8 cellular contexts compared by ENCODE assay signal in the genomic region with DNA sequence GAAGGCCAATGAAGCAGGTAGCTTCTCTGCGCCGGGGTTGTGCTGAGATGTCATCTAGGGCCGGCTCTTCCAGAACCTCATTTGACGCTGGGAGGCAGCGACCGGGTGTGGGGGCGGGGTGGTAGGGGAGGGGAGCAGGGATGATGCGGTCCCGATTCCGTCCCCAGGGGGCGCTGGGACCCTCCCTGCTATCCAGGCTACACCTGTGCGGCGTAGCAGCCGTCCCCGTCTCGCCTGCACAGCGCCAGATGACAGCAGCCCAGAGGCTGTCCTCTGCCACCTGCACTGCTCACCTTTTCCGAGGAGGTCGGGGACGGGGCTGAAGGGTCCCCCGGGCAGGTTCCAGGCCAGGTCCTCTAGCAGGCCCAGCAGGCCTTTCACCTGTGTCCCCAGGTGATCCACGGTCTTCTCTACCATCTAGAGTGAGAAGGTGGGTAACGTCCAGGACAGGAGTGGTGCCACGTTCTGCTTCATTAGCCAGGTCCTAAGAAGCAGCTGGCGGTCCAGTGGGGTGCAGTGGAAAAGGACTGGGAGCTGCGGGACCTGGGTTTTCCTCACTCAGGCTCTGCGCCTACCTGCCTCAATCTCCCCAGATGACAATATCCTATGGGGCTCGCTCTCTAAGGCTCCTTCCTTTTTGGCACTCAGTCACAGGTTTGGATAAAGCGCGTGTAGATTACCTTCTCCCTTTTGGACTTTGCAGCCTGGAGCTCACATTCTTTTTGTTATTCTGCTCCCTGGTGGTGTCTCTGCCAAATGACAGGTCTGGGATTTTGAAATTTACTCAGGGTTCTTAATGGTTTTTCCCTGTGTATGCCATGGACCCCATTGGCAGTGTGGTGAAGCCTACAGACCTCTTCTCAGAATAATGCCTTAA. TPM values are rescaled to one million over a fixed set of nuclear protein-coding genes. Genes with fewer than 3 reads are reported as not detected.
DNase-seq lines count a peak whose midpoint lies in the region; ATAC-seq and TF ChIP-seq lines count a peak whose summit lies in the region.

No MANE protein-coding gene starts in this region.

- H3K79me2 ChIP-seq in mammary epithelial cell (ENCODE audit: insufficient read depth, low read length), result no peaks in the 10 kb centered on the region

- H3K9me3 ChIP-seq in NT2/D1 (ENCODE audit: insufficient read depth, low read length), result peaks cover 8% of the 10 kb centered on the region
- no peaks in the 10 kb centered on the region for H3K9me3 ChIP-seq in mammary epithelial cell (replicated peaks; ENCODE audit: insufficient read depth, low read length)
- peaks cover 0 to 6% (median 5%) of the 10 kb centered on the region in 3 donors for H3K9me3 ChIP-seq in tibial artery

- CTCF ChIA-PET in mammary epithelial cell (lab: Charles Lee; ENCODE audit: low non-redundant PET), result interaction anchor here (0.6 to 0.8 kb wide), 4 partner anchors 13 to 1245 kb away, joined by 3 to 5 read pairs (median 3); no protein-coding TSS in a partner anchor

- H3K4me2 ChIP-seq in mammary epithelial cell (ENCODE audit: insufficient read depth, low read depth, low read length), result peak overlapping the region; percentile 52

- intact Hi-C loops in mammary epithelial cell (cut with micrococcal nuclease), result loop anchor here (2.0 to 10.0 kb wide), 5 partner anchors 409 to 1861 kb away; no protein-coding TSS in a partner anchor
- intact Hi-C loops in left colon (cut with DNase I, micrococcal nuclease), result no loop called here
- intact Hi-C loops in tibial artery (cut with DNase I; ENCODE audit: low total_unique reads), result loop anchor here (10.0 kb wide), 1 partner anchor 411 kb away; no protein-coding TSS in a partner anchor

- dilution Hi-C loops in mammary epithelial cell (cut with HindIII; ENCODE audit: low sequenced_read_pairs), result no loop called here

- peak overlapping the region; percentile 37 for H3K9ac ChIP-seq in NT2/D1 (ENCODE audit: insufficient read length, low read depth)
- no peak overlapping the region for H3K9ac ChIP-seq in mammary epithelial cell (ENCODE audit: insufficient read depth, low read length)

- no peak overlapping the region for H3K27ac ChIP-seq in mammary epithelial cell (ENCODE audit: insufficient read depth, low read depth, low read length)
- no peak overlapping the region for H3K27ac ChIP-seq in tibial artery

- 11% methylated on average over 9 of the region's 30 CpGs for WGBS in mammary epithelial cell (ENCODE audit: low coverage, missing lambda C conversion rate)

- H4K20me1 ChIP-seq in mammary epithelial cell (ENCODE audit: insufficient read depth, low read length), result no peaks in the 10 kb centered on the region

- TF ChIP-seq CTCF in mammary epithelial cell (conservative IDR thresholded peaks at IDR 0.05 in 1 of 2, IDR thresholded peaks at IDR 0.05 in 1 of 2; ENCODE audit: extremely low read depth in 1 of 2, insufficient read depth in 1 of 2, low read depth in 1 of 2, low read length in 2 of 2) (peak; percentile 53 to 56), tibial artery (IDR thresholded peaks at IDR 0.05) (peak; percentile 32 to 41)

- BruUV-seq in mammary epithelial cell (replicated peaks; lab: Mats Ljungman, UMichigan), result no TSS peak

- H3K4me3 ChIP-seq in NT2/D1 (ENCODE audit: insufficient read length, low read depth) (peak overlapping the region; percentile 38), mammary epithelial cell (replicated peaks in 1 of 3; ENCODE audit: insufficient read depth in 1 of 3, low read depth in 2 of 3, low read length in 3 of 3) (no peak overlapping the region), tibial artery (no peak overlapping the region)

- H3K27me3 ChIP-seq in NT2/D1 (ENCODE audit: insufficient read depth, insufficient read length) (peaks cover 20% of the 10 kb centered on the region), mammary epithelial cell (ENCODE audit: insufficient read depth, low read length) (peaks cover 6% of the 10 kb centered on the region), tibial artery (peaks cover 0 to 17% of the 10 kb centered on the region in 2 donors)

- H3K36me3 ChIP-seq in NT2/D1 (ENCODE audit: insufficient read depth, insufficient read length, low read length), result no peaks in the 10 kb centered on the region
- H3K36me3 ChIP-seq in mammary epithelial cell (ENCODE audit: insufficient read depth, low read length), result no peaks in the 10 kb centered on the region
- no peaks in the 10 kb centered on the region for H3K36me3 ChIP-seq in tibial artery

- DNase-seq in DMS153 treated with DMSO at 0.1 percent for 48 hours (lab: John Stamatoyannopoulos, UW; ENCODE audit: unreplicated experiment) (peak; percentile 29), HT1080 (ENCODE audit: low read depth) (peak; percentile 47), NT2/D1 (ENCODE audit: low read depth, low spot score) (peak; percentile 59), mammary epithelial cell (peak; percentile 25), left colon (no peak), tibial artery (no peak)

- H3K4me1 ChIP-seq in NT2/D1 (ENCODE audit: insufficient read depth, insufficient read length), result peaks cover 6% of the 10 kb centered on the region
- H3K4me1 ChIP-seq in mammary epithelial cell (ENCODE audit: insufficient read depth, low read length), result no peaks in the 10 kb centered on the region
- H3K4me1 ChIP-seq in tibial artery, result peaks cover 0 to 8% (median 3%) of the 10 kb centered on the region in 4 donors

- H2AFZ ChIP-seq in mammary epithelial cell (ENCODE audit: low read depth, low read length), result peak overlapping the region; percentile 27

- ATAC-seq in left colon (peak; percentile 66), GM21526 (IDR thresholded peaks at IDR 0.05; ENCODE audit: low FRiP score, unreplicated experiment) (no peak), HG03097 (IDR thresholded peaks at IDR 0.05; ENCODE audit: low FRiP score, unreplicated experiment) (no peak)

- in situ Hi-C loops in mammary epithelial cell (cut with MboI; ENCODE audit: low sequenced_read_pairs in 2 of 2), result no loop called here

RNA-seq across cellular contexts. Expression of gene RAB6C, which starts 56.0 kb away (rescaled TPM):
- total RNA-seq in HT1080 (2014; rRNA removed; shearing (Covaris generic)), result not detected in 2 replicates
- 0.02 TPM in 1 of 2 replicates, not detected in the other for polyA plus RNA-seq in HT1080 (2015; cell fraction: cytosol; rRNA removed)
- polyA plus RNA-seq in HT1080 (2015; cell fraction: nucleus; rRNA removed), result not detected in 2 replicates
- not detected for total RNA-seq in mammary epithelial cell
- polyA plus RNA-seq in mammary epithelial cell, result 0.05 TPM
- not detected for polyA minus RNA-seq in mammary epithelial cell
- total RNA-seq in left colon, result under 1 TPM in 1 of 2 donors, not detected in 1; 0.15 TPM

Comparison
In these comparisons a context has a peak if more than half of its experiments do, and no peak if none do; other contexts are left out.
1. DNase-seq: peak in DMS153 treated with DMSO at 0.1 percent for 48 hours (single experiment), HT1080 (single experiment), NT2/D1 (single experiment) and mammary epithelial cell (single experiment); none in left colon (0 of 2) and tibial artery (0 of 2).
2. intact Hi-C loops: an anchor here in mammary epithelial cell (2.0 to 10.0 kb wide) and tibial artery (10.0 kb wide); none called in left colon.